In genomic region chr3:173869786-173870185, GRCh38 we compare ENCODE assay signal across 23 cellular contexts.
A peak's percentile ranks its signal among the peaks of the same experiment; 100 is the strongest.
DNase-seq lines count a peak whose midpoint lies in the region; ATAC-seq and FAIRE-seq lines count a peak whose summit lies in the region.
"Had no signal": no experiment of that assay in that cellular context is flagged by ENCODE, and none has a peak within 500 bp of the region (broad histone marks: within the 10 kb centered on the region; RNA-seq: fewer than 3 reads in every experiment).

No MANE protein-coding gene starts in this region.

- FAIRE-seq in frontal cortex (lab: Jason Lieb, UNC), result peak; percentile 24
- FAIRE-seq: A549, GM12892, K562 had no signal

- DNase-seq in EH (ENCODE audit: low read depth) (peak; percentile 24), SK-MEL-5 (ENCODE audit: low read depth, low spot score) (peak; percentile 47), frontal cortex (ENCODE audit: low spot score in 2 of 2) (no peak), superior temporal gyrus (ENCODE audit: extremely low spot score) (peak; percentile 68), HCEC 1CT (no peak), 8988T (no peak)
- DNase-seq: Caco-2; CD4-positive, alpha-beta T cell; DND-41; MG63; NCI-H1092; NCI-H1436 treated with DMSO at 0.1 percent for 48 hours; NCI-H1930; NCI-H2227 treated with DMSO at 0.1 percent for 48 hours; NCI-H510A; NCI-H748 treated with DMSO at 0.1 percent for 48 hours; PC-9; SIG-M5 had no signal

- in situ Hi-C loops in SK-MEL-5 (cut with HindIII; ENCODE audit: low pct_unique_long_range_greater_than_20kb, low sequenced_read_pairs), result loop anchor here (25.0 kb wide), 1 partner anchor 107 kb away; no protein-coding TSS in a partner anchor

- no peak for ATAC-seq in HG03457 (IDR thresholded peaks at IDR 0.05; ENCODE audit: unreplicated experiment)
- ATAC-seq: A549, K562, SK-N-SH treated with all-trans-retinoic acid at 6 μM for 48 hours had no signal

Comparison
In these comparisons a context has a peak if more than half of its experiments do, and no peak if none do; other contexts are left out.
1. DNase-seq: peak in EH (single experiment), SK-MEL-5 (single experiment) and superior temporal gyrus (single experiment); none in frontal cortex (0 of 2), HCEC 1CT (single experiment) and 8988T (single experiment).